Comparison of ENCODE assay signal across 1 cellular context in genomic region chr21:45632165-45632896, GRCh38.
TF ChIP-seq lines count a peak whose summit lies in the region.

No MANE protein-coding gene starts in this region.

TF ChIP-seq in GM12878, 131 proteins besides CTCF, POLR2A, EP300 and RAD21 (continued from another document):
- TF ChIP-seq E2F8 (IDR thresholded peaks at IDR 0.05; ENCODE audit: low read depth, partially characterized antibody) = no peak
- TF ChIP-seq SP1 (IDR thresholded peaks at IDR 0.05; ENCODE audit: low read depth, low read length) = no peak
- no peak for TF ChIP-seq MXI1 (IDR thresholded peaks at IDR 0.05; ENCODE audit: low read depth, low read length)
- TF ChIP-seq IKZF1 (conservative IDR thresholded peaks at IDR 0.05) = no peak
- no peak for TF ChIP-seq NR2F1 (conservative IDR thresholded peaks at IDR 0.05)
- TF ChIP-seq HSF1 (IDR thresholded peaks at IDR 0.05; ENCODE audit: low read depth, low read length) = no peak
- no peak; the same call in 1 of the 2 replicates for TF ChIP-seq LARP7 (IDR thresholded peaks at IDR 0.05)
- TF ChIP-seq POLR2AphosphoS5 (IDR thresholded peaks at IDR 0.05; ENCODE audit: low read length) = peak; percentile 35; the same call in 1 of the 2 replicates
- no peak for TF ChIP-seq CHD1 (IDR thresholded peaks at IDR 0.05; ENCODE audit: low read depth, low read length)
- no peak for TF ChIP-seq ZSCAN29 (IDR thresholded peaks at IDR 0.05)
- TF ChIP-seq ZNF274 (IDR thresholded peaks at IDR 0.05; ENCODE audit: insufficient read depth, insufficient read length) = no peak
- no peak for TF ChIP-seq MYB (IDR thresholded peaks at IDR 0.05; ENCODE audit: borderline replicate concordance, low read depth, low read length)
- TF ChIP-seq KLF5 (IDR thresholded peaks at IDR 0.05; ENCODE audit: partially characterized antibody) = no peak
- TF ChIP-seq IRF5 (IDR thresholded peaks at IDR 0.05; ENCODE audit: borderline replicate concordance) = no peak
- no peak for TF ChIP-seq MTA3 (IDR thresholded peaks at IDR 0.05; ENCODE audit: borderline replicate concordance, low read length)
- TF ChIP-seq TAF1 (IDR thresholded peaks at IDR 0.05; ENCODE audit: borderline replicate concordance, low read depth, low read length) = 0 out of 2 replicates have a peak, but pooled peaks have one; percentile 18
- no peak for TF ChIP-seq CUX1 (IDR thresholded peaks at IDR 0.05; ENCODE audit: insufficient replicate concordance, low read depth, low read length)
- no peak for TF ChIP-seq SRF (IDR thresholded peaks at IDR 0.05; ENCODE audit: low read depth in 2 of 2, low read length in 2 of 2)
- no peak for TF ChIP-seq CHD4 (IDR thresholded peaks at IDR 0.05)
- TF ChIP-seq RCOR1 (conservative IDR thresholded peaks at IDR 0.05; ENCODE audit: low read depth, low read length) = no peak
- 0 out of 2 replicates have a peak, but pooled peaks have one; percentile 30 for TF ChIP-seq TCF3 (IDR thresholded peaks at IDR 0.05; ENCODE audit: borderline replicate concordance, insufficient read depth, low read depth, low read length)
- no peak for TF ChIP-seq TCF7 (IDR thresholded peaks at IDR 0.05; ENCODE audit: borderline replicate concordance)
- TF ChIP-seq DPF2 (IDR thresholded peaks at IDR 0.05) = no peak
- no peak for TF ChIP-seq SMAD1 (IDR thresholded peaks at IDR 0.05; ENCODE audit: low read depth, partially characterized antibody)
- TF ChIP-seq SPI1 (IDR thresholded peaks at IDR 0.05; ENCODE audit: borderline replicate concordance, insufficient read depth, low read depth, low read length) = peak; percentile 9; the same call in 1 of the 2 replicates
- TF ChIP-seq CBX3 (IDR thresholded peaks at IDR 0.05; ENCODE audit: borderline replicate concordance, low read depth) = no peak
